ENCODE assay signal across 1 cellular context in genomic region chr1:226108935-226109828, GRCh38.
TF ChIP-seq lines count a peak whose summit lies in the region.

No MANE protein-coding gene starts in this region.

TF ChIP-seq in K562, 482 proteins besides CTCF, POLR2A, EP300 and RAD21 (continues in another document):
- TF ChIP-seq CHD7 (IDR thresholded peaks at IDR 0.05; ENCODE audit: low read depth, low read length) = no peak
- TF ChIP-seq TFAP4 (CRISPR knock-in tag; IDR thresholded peaks at IDR 0.05; ENCODE audit: borderline replicate concordance) = no peak
- no peak for TF ChIP-seq SMARCA5 (IDR thresholded peaks at IDR 0.05)
- TF ChIP-seq PYGO2 (tag; IDR thresholded peaks at IDR 0.05) = no peak
- peak; percentile 89 for TF ChIP-seq EGR1 (conservative IDR thresholded peaks at IDR 0.05)
- no peak for TF ChIP-seq HNRNPH1 (optimal IDR thresholded peaks at IDR 0.05; ENCODE audit: low read depth, low read length)
- 0 out of 2 replicates have a peak, but pooled peaks have one; percentile 35 for TF ChIP-seq ZBTB17 (CRISPR knock-in tag; IDR thresholded peaks at IDR 0.05)
- peak in 1 of 2 experiments; percentile 79; a peak in 2 of 4 replicates for TF ChIP-seq RCOR1 (IDR thresholded peaks at IDR 0.05; ENCODE audit: borderline replicate concordance in 1 of 2, low read depth in 2 of 2, low read length in 2 of 2)
- 0 out of 2 replicates have a peak, but pooled peaks have one; percentile 13 for TF ChIP-seq HIVEP1 (CRISPR knock-in tag; IDR thresholded peaks at IDR 0.05)
- no peak for TF ChIP-seq CHD2 (IDR thresholded peaks at IDR 0.05; ENCODE audit: low read depth, low read length)
- TF ChIP-seq MECOM (CRISPR knock-in tag; IDR thresholded peaks at IDR 0.05) = no peak
- peak; percentile 7 for TF ChIP-seq KDM5B (IDR thresholded peaks at IDR 0.05; ENCODE audit: insufficient replicate concordance, low read depth, low read length)
- TF ChIP-seq ESRRA (IDR thresholded peaks at IDR 0.05; ENCODE audit: borderline replicate concordance, low read depth) = no peak
- no peak for TF ChIP-seq ID3 (CRISPR knock-in tag; IDR thresholded peaks at IDR 0.05)
- 0 out of 2 replicates have a peak, but pooled peaks have one; percentile 43 for TF ChIP-seq ID3 (tag; IDR thresholded peaks at IDR 0.05)
- TF ChIP-seq ETV1 (tag; conservative IDR thresholded peaks at IDR 0.05; ENCODE audit: low read depth) = peak; percentile 74
- no peak for TF ChIP-seq ZBTB34 (CRISPR knock-in tag; IDR thresholded peaks at IDR 0.05)
- no peak for TF ChIP-seq DEAF1 (CRISPR knock-in tag; IDR thresholded peaks at IDR 0.05)
- 0 out of 2 replicates have a peak, but pooled peaks have one; percentile 45 for TF ChIP-seq ERF (CRISPR knock-in tag; IDR thresholded peaks at IDR 0.05)
- 0 out of 2 replicates have a peak, but pooled peaks have one; percentile 77 for TF ChIP-seq RREB1 (CRISPR knock-in tag; IDR thresholded peaks at IDR 0.05)
- no peak for TF ChIP-seq MAFK (IDR thresholded peaks at IDR 0.05; ENCODE audit: low read length)
- no peak for TF ChIP-seq RERE (CRISPR knock-in tag; IDR thresholded peaks at IDR 0.05; ENCODE audit: borderline replicate concordance)
- 0 out of 4 replicates have a peak, but pooled peaks of 1 of the 2 experiments have one; percentile 28 for TF ChIP-seq TEAD1 (CRISPR knock-in tag; IDR thresholded peaks at IDR 0.05)
- TF ChIP-seq FOXA3 (CRISPR knock-in tag; conservative IDR thresholded peaks at IDR 0.05 in 1 of 2, IDR thresholded peaks at IDR 0.05 in 1 of 2) = 0 out of 4 replicates have a peak, but pooled peaks of 1 of the 2 experiments have one; percentile 18
- no peak for TF ChIP-seq ZNF41 (CRISPR knock-in tag; conservative IDR thresholded peaks at IDR 0.05)
